ENCODE assay signal across 22 cellular contexts in genomic region chr10:31958849-31959248, GRCh38. TPM values are rescaled to one million over a fixed set of nuclear protein-coding genes. Genes with fewer than 3 reads are reported as not detected.
DNase-seq lines count a peak whose midpoint lies in the region; ATAC-seq, FAIRE-seq and TF ChIP-seq lines count a peak whose summit lies in the region.
"Had no signal": no experiment of that assay in that cellular context is flagged by ENCODE, and none has a peak within 500 bp of the region (broad histone marks: within the 10 kb centered on the region; RNA-seq: fewer than 3 reads in every experiment).

No MANE protein-coding gene starts in this region.

- intact Hi-C loops in PC-3 (cut with micrococcal nuclease) (loop anchor here (10.0 kb wide), 1 partner anchor 46 kb away; no protein-coding TSS in a partner anchor), left lung (cut with DNase I) (no loop called here), spleen (cut with DNase I; ENCODE audit: low total_unique reads) (no loop called here)

- H3K36me3 ChIP-seq in PC-3 (ENCODE audit: low read depth, low read length): no peaks in the 10 kb centered on the region
- no peaks in the 10 kb centered on the region for H3K36me3 ChIP-seq in left lung
- H3K36me3 ChIP-seq in spleen: no peaks in the 10 kb centered on the region

- H3K79me2 ChIP-seq in PC-3 (ENCODE audit: low read length): no peaks in the 10 kb centered on the region

- POLR2A ChIA-PET in PC-3 (lab: Charles Lee; ENCODE audit: unreplicated experiment): no interaction called here

- no peak for FAIRE-seq in GM12892 (lab: Jason Lieb, UNC)
- FAIRE-seq: GM12891 had no signal

- peak in 1 of 2 experiments; percentile 9 for DNase-seq in HL-60 (ENCODE audit: low read depth in 1 of 2, low spot score in 1 of 2)
- peak; percentile 39 for DNase-seq in PC-3
- DNase-seq in left lung: no peak
- no peak for DNase-seq in spleen
- no peak for DNase-seq in cortex of kidney (lab: John Stamatoyannopoulos, UW)
- DNase-seq in NCI-H1417 (lab: John Stamatoyannopoulos, UW): no peak
- no peak for DNase-seq in GM12892 (ENCODE audit: insufficient read length)
- DNase-seq: ACHN; C1 segment of cervical spinal cord; Calu3; CD8-positive, alpha-beta memory T cell; DMS153; H7; NCI-H187; NCI-H2227 treated with DMSO at 0.1 percent for 48 hours; NCI-H524; NCI-H774; RPMI8226; SHP77 treated with DMSO at 0.1 percent for 48 hours; SK-N-SH had no signal

- no peak overlapping the region for H3K4me2 ChIP-seq in PC-3 (ENCODE audit: low read length)
- H3K4me2 ChIP-seq: KMS-11, SK-N-SH had no signal

- no peaks in the 10 kb centered on the region for H4K20me1 ChIP-seq in PC-3 (ENCODE audit: low read length)

- TF ChIP-seq POLR2A in spleen (IDR thresholded peaks at IDR 0.05) (no peak), GM12892 (IDR thresholded peaks at IDR 0.05; ENCODE audit: low read depth, low read length) (no peak)

- H3F3A ChIP-seq in PC-3 (ENCODE audit: low read length, unreplicated experiment): no peaks in the 10 kb centered on the region

- no peak overlapping the region for H2AFZ ChIP-seq in PC-3 (ENCODE audit: low read length)

- no peak overlapping the region for H3K4me3 ChIP-seq in HL-60 (replicated peaks; ENCODE audit: insufficient read depth, low read length)
- H3K4me3 ChIP-seq in PC-3 (ENCODE audit: low read length): no peak overlapping the region
- H3K4me3 ChIP-seq in left lung: no peak overlapping the region
- H3K4me3 ChIP-seq in spleen: no peak overlapping the region

- H3K4me1 ChIP-seq in PC-3 (ENCODE audit: insufficient read depth, low read length) (peaks cover 20% of the 10 kb centered on the region), left lung (peaks cover 4 to 52% of the 10 kb centered on the region in 2 donors), spleen (peaks cover 11 to 70% (median 48%) of the 10 kb centered on the region in 6 donors)

- WGBS in spleen, 5 donors: 36 to 77% (median 70%) methylated on average over 2 of the region's 2 CpGs

- no peak overlapping the region for H3K9ac ChIP-seq in PC-3 (ENCODE audit: low read length)
- H3K9ac ChIP-seq: KMS-11, SK-N-SH had no signal

- no peaks in the 10 kb centered on the region for H3K27me3 ChIP-seq in HL-60 (ENCODE audit: insufficient read depth, poor library complexity, severe bottlenecking)
- no peaks in the 10 kb centered on the region for H3K27me3 ChIP-seq in PC-3 (ENCODE audit: low read length)
- H3K27me3 ChIP-seq in left lung: no peaks in the 10 kb centered on the region
- no peaks in the 10 kb centered on the region for H3K27me3 ChIP-seq in spleen (replicated peaks in 1 of 7)

- TF ChIP-seq CTCF in HL-60 (IDR thresholded peaks at IDR 0.05; ENCODE audit: insufficient read depth, low read length) (no peak), PC-3 (conservative IDR thresholded peaks at IDR 0.05; ENCODE audit: low read depth, low read length) (no peak), left lung (IDR thresholded peaks at IDR 0.05) (no peak), spleen (IDR thresholded peaks at IDR 0.05 in 8 of 11, conservative IDR thresholded peaks at IDR 0.05 in 3 of 11) (no peak)

- no peak for ATAC-seq in PC-3
- peak; percentile 65 for ATAC-seq in left lung

- H3K9me3 ChIP-seq in PC-3 (ENCODE audit: low read length) (no peaks in the 10 kb centered on the region), left lung (peaks cover 0 to 6% of the 10 kb centered on the region in 2 donors), spleen (peaks cover 0 to 19% (median 15%) of the 10 kb centered on the region in 8 donors)

- BruUV-seq in PC-3 (replicated peaks; lab: Mats Ljungman, UMichigan): no TSS peak

- H3K27ac ChIP-seq in HL-60 (replicated peaks) (peak overlapping the region; percentile 10), PC-3 (ENCODE audit: low read length) (no peak overlapping the region), left lung (peak overlapping the region; percentile 26 to 50), spleen (peak overlapping the region; percentile 13 to 80 (median 74))
- H3K27ac ChIP-seq: KMS-11 had no signal

- CTCF ChIA-PET in PC-3 (lab: Charles Lee): no interaction called here

- H3K9me2 ChIP-seq in PC-3 (replicated peaks; ENCODE audit: low read length): no peaks in the 10 kb centered on the region
- H3K9me2 ChIP-seq: SK-N-SH had no signal

RNA-seq across cellular contexts. Expression of gene ARHGAP12, which starts 30.2 kb away (rescaled TPM):
- total RNA-seq in PC-3 (2014; rRNA removed) (13.6 and 16.6 TPM in 2 replicates), left lung (10 to 100 TPM; 25.5 TPM), spleen (10 to 100 TPM; 28.5 to 69.7 (median 54.2) TPM)
- 10 to 100 TPM; 20.5 to 38.5 (median 28.5) TPM for polyA plus RNA-seq in spleen
- polyA plus RNA-seq in GM12892 (2012; ENCODE audit: missing spikeins): 9.1 TPM
